20 cellular contexts compared by ENCODE assay signal in genomic region chr21:34105947-34106541, GRCh38.
"Had no signal": no experiment of that assay in that cellular context is flagged by ENCODE, and none has a peak within 500 bp of the region (broad histone marks: within the 10 kb centered on the region; RNA-seq: fewer than 3 reads in every experiment).

No MANE protein-coding gene starts in this region.

- H3K4me3 Mint-ChIP-seq: activated B cell treated with CpG ODN at 0.5 μM for 24 hours; activated naive CD4-positive, alpha-beta T cell treated with anti-CD3 and anti-CD28 coated beads for 36 hours had no signal

- H3K27me3 ChIP-seq: body of pancreas, colonic mucosa, hepatocyte, neutrophil, tibial artery had no signal

- FAIRE-seq: keratinocyte, urothelium cell line had no signal

- H3K9me3 ChIP-seq: body of pancreas, colonic mucosa, neutrophil, tibial artery had no signal

- H3K4me3 ChIP-seq: body of pancreas, colonic mucosa, hepatocyte, tibial artery had no signal

- H3K36me3 ChIP-seq: colonic mucosa, neutrophil, tibial artery had no signal

- H3K27ac Mint-ChIP-seq: activated B cell treated with CpG ODN at 0.5 μM for 24 hours; activated naive CD4-positive, alpha-beta T cell treated with anti-CD3 and anti-CD28 coated beads for 36 hours; naive B cell had no signal

- ATAC-seq: body of pancreas, esophagus mucosa, left lobe of liver had no signal

- H3K4me1 ChIP-seq: colonic mucosa had no signal

- H3K27me3 Mint-ChIP-seq: activated B cell treated with CpG ODN at 0.5 μM for 24 hours, naive B cell had no signal

- DNase-seq: activated B cell treated with CpG ODN at 0.5 μM for 24 hours; activated CD4-positive, alpha-beta T cell treated with anti-CD3 and anti-CD28 coated beads, Interleukin-2, amount 50 U/mL, for 1 hour; activated naive CD4-positive, alpha-beta T cell treated with anti-CD3 and anti-CD28 coated beads for 36 hours; amygdala; body of pancreas; caudate nucleus; colonic mucosa; mammary epithelial cell; naive B cell; retina; stimulated activated CD4-positive, alpha-beta T cell treated with anti-CD3 and anti-CD28 coated beads, Interleukin-15, amount 100 ng/mL, for 24 hours; stimulated activated CD4-positive, alpha-beta T cell treated with anti-CD3 and anti-CD28 coated beads, Interleukin-4, amount 100 ng/mL, for 1 hour; stimulated activated naive CD4-positive, alpha-beta T cell; tibial artery had no signal

- H3K27ac ChIP-seq: body of pancreas, colonic mucosa, hepatocyte, neutrophil had no signal

- H3K9me3 Mint-ChIP-seq: activated B cell treated with CpG ODN at 0.5 μM for 24 hours; activated naive CD4-positive, alpha-beta T cell treated with anti-CD3 and anti-CD28 coated beads for 36 hours; naive B cell had no signal
